Comparison of ENCODE assay signal across 9 cellular contexts in genomic region chr11:31383116-31383515, GRCh38. TPM values are rescaled to one million over a fixed set of nuclear protein-coding genes. Genes with fewer than 3 reads are reported as not detected.
"Had no signal": no experiment of that assay in that cellular context is flagged by ENCODE, and none has a peak within 500 bp of the region (broad histone marks: within the 10 kb centered on the region; RNA-seq: fewer than 3 reads in every experiment).

No MANE protein-coding gene starts in this region.

- H3K9me3 ChIP-seq: HAP-1 had no signal

- H3K4me3 ChIP-seq: HAP-1, K562 had no signal

- H3K9me3 Mint-ChIP-seq: HFFc6 had no signal

- H3K4me3 Mint-ChIP-seq: HFFc6 had no signal

- DNase-seq: GOT3, H7, HFFc6, IMR-90, KG1 had no signal

- H3K36me3 ChIP-seq: HAP-1 had no signal

- H3K27ac Mint-ChIP-seq: HFFc6 had no signal

- ATAC-seq: HCT116, K562 had no signal

- H3K4me1 ChIP-seq: HAP-1 had no signal

RNA-seq across cellular contexts. Expression of gene DCDC1, which starts 13.6 kb away (rescaled TPM):
- total RNA-seq: HFFc6, HT-29, IMR-90 had no signal
